Comparison of ENCODE assay signal across 30 cellular contexts in genomic region chr7:132608523-132608922, GRCh38.
"Had no signal": no experiment of that assay in that cellular context is flagged by ENCODE, and none has a peak within 500 bp of the region (broad histone marks: within the 10 kb centered on the region; RNA-seq: fewer than 3 reads in every experiment).

No MANE protein-coding gene starts in this region.

- H3K27ac ChIP-seq: adrenal gland, ascending aorta, body of pancreas, brain microvascular endothelial cell, breast epithelium, cardiac muscle cell had no signal

- FAIRE-seq: astrocyte, bronchial epithelial cell, colon had no signal

- H3K27me3 ChIP-seq: adrenal gland, ascending aorta, body of pancreas, brain microvascular endothelial cell, breast epithelium had no signal

- H3K9me3 ChIP-seq: adrenal gland, ascending aorta, body of pancreas, breast epithelium had no signal

- ATAC-seq: activated naive CD8-positive, alpha-beta T cell treated with anti-CD3 and anti-CD28 coated beads, Interleukin-2, amount 50 U/mL, for 24 hours; activated T-cell treated with anti-CD3 and anti-CD28 coated beads, Interleukin-2, amount 50 U/mL, for 4 hours; activated T-cell treated with anti-CD3 and anti-CD28 coated beads, Interleukin-2, amount 50 U/mL, for 72 hours; activated T-helper 17 cell treated with anti-CD3 and anti-CD28 coated beads, Interleukin-2, amount 50 U/mL, for 72 hours; body of pancreas had no signal

- DNase-seq: activated effector memory CD4-positive, alpha-beta T cell treated with anti-CD3 and anti-CD28 coated beads, Interleukin-2, amount 50 U/mL, for 16 hours; activated effector memory CD4-positive, alpha-beta T cell treated with Interleukin-2 at 50 U/mL for 16 hours; activated gamma-delta T cell; activated gamma-delta T cell treated with Interleukin-2 at 50 U/mL for 16 hours; activated naive CD4-positive, alpha-beta T cell; activated naive CD4-positive, alpha-beta T cell treated with anti-CD3 and anti-CD28 coated beads for 36 hours; activated naive CD4-positive, alpha-beta T cell treated with anti-CD3 and anti-CD28 coated beads, Interleukin-2, amount 10 ng/mL, durations not matched to agents 7 days and 5 days; activated naive CD4-positive, alpha-beta T cell treated with anti-CD3 and anti-CD28 coated beads, Interleukin-2, amount 50 U/mL, for 16 hours; activated naive CD4-positive, alpha-beta T cell treated with Interleukin-2 at 50 U/mL for 16 hours; activated naive CD8-positive, alpha-beta T cell treated with anti-CD3 and anti-CD28 coated beads for 36 hours; activated naive CD8-positive, alpha-beta T cell treated with anti-CD3 and anti-CD28 coated beads, Interleukin-2, amount 10 ng/mL, durations not matched to agents 7 days and 5 days; activated naive CD8-positive, alpha-beta T cell treated with anti-CD3 and anti-CD28 coated beads, Interleukin-2, amount 50 U/mL, for 24 hours; activated T-cell treated with anti-CD3 and anti-CD28 coated beads, Interleukin-2, amount 50 U/mL, for 4 hours; activated T-cell treated with anti-CD3 and anti-CD28 coated beads, Interleukin-2, amount 50 U/mL, for 48 hours; activated T-cell treated with anti-CD3 and anti-CD28 coated beads, Interleukin-2, amount 50 U/mL, for 72 hours; adrenal gland; amniotic stem cell; aorta; body of pancreas; brain microvascular endothelial cell; caudate nucleus; central memory CD4-positive, alpha-beta T cell; cerebellar nuclear complex had no signal

- H3K4me3 ChIP-seq: adrenal gland, ascending aorta, body of pancreas, breast epithelium, cardiac muscle cell had no signal

- H3K36me3 ChIP-seq: adrenal gland, ascending aorta, brain microvascular endothelial cell, breast epithelium, cardiac muscle cell had no signal

- H3K4me1 ChIP-seq: adrenal gland, ascending aorta, body of pancreas, breast epithelium had no signal
